ENCODE assay signal across 1 cellular context in genomic region chr14:52563120-52563519, GRCh38.
TF ChIP-seq lines count a peak whose summit lies in the region.

No MANE protein-coding gene starts in this region.

TF ChIP-seq in endothelial cell of umbilical vein, 7 proteins besides CTCF, POLR2A, EP300 and RAD21:
- TF ChIP-seq JUN (IDR thresholded peaks at IDR 0.05; ENCODE audit: borderline replicate concordance, insufficient read depth, insufficient read length, low read depth): peak; percentile 59
- TF ChIP-seq MYC (IDR thresholded peaks at IDR 0.05; ENCODE audit: low read depth, low read length): no peak
- TF ChIP-seq, protein P1, sequence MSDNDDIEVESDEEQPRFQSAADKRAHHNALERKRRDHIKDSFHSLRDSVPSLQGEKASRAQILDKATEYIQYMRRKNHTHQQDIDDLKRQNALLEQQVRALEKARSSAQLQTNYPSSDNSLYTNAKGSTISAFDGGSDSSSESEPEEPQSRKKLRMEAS (IDR thresholded peaks at IDR 0.05; ENCODE audit: insufficient read depth, insufficient read length): no peak
- no peak for TF ChIP-seq EZH2 (IDR thresholded peaks at IDR 0.05; ENCODE audit: borderline replicate concordance, low read depth, low read length, severe bottlenecking)
- TF ChIP-seq GATA2 (IDR thresholded peaks at IDR 0.05; ENCODE audit: insufficient read depth, insufficient read length, low read depth, low read length): no peak
- TF ChIP-seq POLR2AphosphoS5 (IDR thresholded peaks at IDR 0.05; ENCODE audit: insufficient read depth, low read depth, low read length): no peak
- peak; percentile 40 for TF ChIP-seq FOS (IDR thresholded peaks at IDR 0.05; ENCODE audit: borderline replicate concordance, insufficient read depth, low read length)
